In the genomic region with DNA sequence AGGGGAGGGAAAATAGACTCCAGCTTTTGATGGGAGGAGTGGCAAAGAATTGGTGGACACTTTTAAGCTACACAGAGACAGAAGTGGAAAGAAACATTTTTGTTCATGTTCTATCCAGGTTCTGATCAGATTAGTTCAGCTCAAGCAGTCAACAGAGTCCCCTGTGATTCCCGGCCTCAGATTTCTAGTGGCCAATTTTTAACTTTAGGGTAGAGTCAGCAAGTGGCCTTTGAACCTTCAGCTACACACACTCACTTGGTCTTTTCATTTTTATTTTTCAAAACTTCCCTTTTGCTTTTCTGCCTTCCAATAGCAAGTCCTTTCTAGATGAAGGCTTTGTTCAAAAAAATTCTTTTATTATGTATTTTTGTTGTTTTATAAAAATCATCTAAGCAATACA, we compare ENCODE assay signal across 16 cellular contexts.
DNase-seq lines count a peak whose midpoint lies in the region; ATAC-seq and TF ChIP-seq lines count a peak whose summit lies in the region.
"Had no signal": no experiment of that assay in that cellular context is flagged by ENCODE, and none has a peak within 500 bp of the region (broad histone marks: within the 10 kb centered on the region; RNA-seq: fewer than 3 reads in every experiment).

No MANE protein-coding gene starts in this region.

- H3K4me1 Mint-ChIP-seq in CD4-positive, alpha-beta T cell (ENCODE audit: low read depth), result peaks cover 69% of the 10 kb centered on the region
- H3K4me1 Mint-ChIP-seq in activated CD8-positive, alpha-beta T cell treated with anti-CD3 and anti-CD28 coated beads, Interleukin-2, amount 10 ng/mL, durations not matched to agents 7 days and 5 days (ENCODE audit: low read depth), result peaks cover 68% of the 10 kb centered on the region

- H3K27me3 ChIP-seq in CD4-positive, alpha-beta T cell (ENCODE audit: control insufficient read depth, insufficient read depth, low read length), result no peaks in the 10 kb centered on the region

- no peak for TF ChIP-seq CTCF in CD4-positive, alpha-beta T cell (IDR thresholded peaks at IDR 0.05)
- TF ChIP-seq CTCF in mucosa of descending colon (IDR thresholded peaks at IDR 0.05), result no peak

- POLR2A ChIA-PET in CD4-positive, alpha-beta T cell (lab: Charles Lee), result interaction anchor here (3.0 kb wide), 1 partner anchor 23 kb away, joined by 28 read pairs; no protein-coding TSS in a partner anchor
- POLR2A ChIA-PET in activated CD8-positive, alpha-beta T cell treated with anti-CD3 and anti-CD28 coated beads, Interleukin-2, amount 10 ng/mL, durations not matched to agents 7 days and 5 days (lab: Charles Lee), result interaction anchor here (0.9 kb wide), 1 partner anchor 22 kb away, joined by 3 read pairs; no protein-coding TSS in a partner anchor

- H3K9me3 Mint-ChIP-seq in CD4-positive, alpha-beta T cell, result no peaks in the 10 kb centered on the region
- H3K9me3 Mint-ChIP-seq in activated CD8-positive, alpha-beta T cell treated with anti-CD3 and anti-CD28 coated beads, Interleukin-2, amount 10 ng/mL, durations not matched to agents 7 days and 5 days (ENCODE audit: insufficient read depth), result no peaks in the 10 kb centered on the region

- intact Hi-C loops in CD4-positive, alpha-beta T cell (cut with DNase I, micrococcal nuclease), result no loop called here
- intact Hi-C loops in mucosa of descending colon (cut with DNase I, micrococcal nuclease), result no loop called here

- peak overlapping the region; percentile 5 for H3K27ac Mint-ChIP-seq in CD4-positive, alpha-beta T cell
- peak overlapping the region; percentile 11 for H3K27ac Mint-ChIP-seq in activated CD8-positive, alpha-beta T cell treated with anti-CD3 and anti-CD28 coated beads, Interleukin-2, amount 10 ng/mL, durations not matched to agents 7 days and 5 days

- no peaks in the 10 kb centered on the region for H3K9me3 ChIP-seq in CD4-positive, alpha-beta T cell (ENCODE audit: control insufficient read depth, low read length)
- H3K9me3 ChIP-seq in mucosa of descending colon, result no peaks in the 10 kb centered on the region
- H3K9me3 ChIP-seq: HAP-1 had no signal

- DNase-seq in CD4-positive, alpha-beta T cell, result no peak
- DNase-seq in activated CD8-positive, alpha-beta T cell treated with anti-CD3 and anti-CD28 coated beads, Interleukin-2, amount 10 ng/mL, durations not matched to agents 7 days and 5 days, result no peak
- DNase-seq in left lobe of liver (ENCODE audit: low spot score) (no peak), mucosa of descending colon (no peak)
- no peak for DNase-seq in stimulated activated naive CD4-positive, alpha-beta T cell treated with Interleukin-2 at 50 U/mL for 16 hours (lab: John Stamatoyannopoulos, UW)
- DNase-seq: ACHN; AML-193; Calu3; CD4-positive, alpha-beta memory T cell; DMS79 treated with DMSO at 0.1 percent for 48 hours; GF-D8; GM23248 had no signal

- CTCF ChIA-PET in CD4-positive, alpha-beta T cell (lab: Charles Lee), result interaction anchor here (1.2 kb wide), 1 partner anchor 181 kb away, joined by 5 read pairs; no protein-coding TSS in a partner anchor
- CTCF ChIA-PET in activated CD8-positive, alpha-beta T cell treated with anti-CD3 and anti-CD28 coated beads, Interleukin-2, amount 10 ng/mL, durations not matched to agents 7 days and 5 days (lab: Charles Lee), result no interaction called here

- no peak overlapping the region for H3K27ac ChIP-seq in CD4-positive, alpha-beta T cell (ENCODE audit: low read depth, low read length)
- H3K27ac ChIP-seq: C4-2B, GM23248 had no signal

- no peak overlapping the region for H3K4me3 ChIP-seq in mucosa of descending colon
- H3K4me3 ChIP-seq: GM23248, HAP-1 had no signal

- H3K4me3 Mint-ChIP-seq in CD4-positive, alpha-beta T cell, result no peak overlapping the region
- H3K4me3 Mint-ChIP-seq in activated CD8-positive, alpha-beta T cell treated with anti-CD3 and anti-CD28 coated beads, Interleukin-2, amount 10 ng/mL, durations not matched to agents 7 days and 5 days, result no peak overlapping the region

- no peaks in the 10 kb centered on the region for H3K27me3 Mint-ChIP-seq in CD4-positive, alpha-beta T cell
- H3K27me3 Mint-ChIP-seq in activated CD8-positive, alpha-beta T cell treated with anti-CD3 and anti-CD28 coated beads, Interleukin-2, amount 10 ng/mL, durations not matched to agents 7 days and 5 days (ENCODE audit: low read depth), result no peaks in the 10 kb centered on the region
- H3K27me3 Mint-ChIP-seq: CD4-positive, alpha-beta memory T cell had no signal

- H3K36me3 ChIP-seq in mucosa of descending colon (ENCODE audit: low read depth), result no peaks in the 10 kb centered on the region
- H3K36me3 ChIP-seq: HAP-1 had no signal

- H3K36me3 Mint-ChIP-seq in CD4-positive, alpha-beta T cell (ENCODE audit: low read depth), result no peaks in the 10 kb centered on the region
- H3K36me3 Mint-ChIP-seq in activated CD8-positive, alpha-beta T cell treated with anti-CD3 and anti-CD28 coated beads, Interleukin-2, amount 10 ng/mL, durations not matched to agents 7 days and 5 days (ENCODE audit: low read depth), result peaks cover 4% of the 10 kb centered on the region
- H3K36me3 Mint-ChIP-seq: CD4-positive, alpha-beta memory T cell had no signal

- H3K4me1 ChIP-seq in mucosa of descending colon (ENCODE audit: low read depth), result no peaks in the 10 kb centered on the region
- H3K4me1 ChIP-seq: HAP-1 had no signal

- no peak for ATAC-seq in CD4-positive, alpha-beta T cell (ENCODE audit: poor library complexity)
- ATAC-seq in activated CD8-positive, alpha-beta T cell treated with anti-CD3 and anti-CD28 coated beads, Interleukin-2, amount 10 ng/mL, durations not matched to agents 7 days and 5 days, result no peak
- ATAC-seq in left lobe of liver, result peak; percentile 79
- peak; percentile 44 for ATAC-seq in mucosa of descending colon
- ATAC-seq in GM21515 (IDR thresholded peaks at IDR 0.05; ENCODE audit: unreplicated experiment), result no peak
- ATAC-seq in HG02852 (IDR thresholded peaks at IDR 0.05; ENCODE audit: unreplicated experiment), result no peak

Comparison
In these comparisons a context has a peak if more than half of its experiments do, and no peak if none do; other contexts are left out.
1. ATAC-seq: peak in left lobe of liver (single experiment) and mucosa of descending colon (single experiment); none in CD4-positive, alpha-beta T cell (single experiment), activated CD8-positive, alpha-beta T cell treated with anti-CD3 and anti-CD28 coated beads, Interleukin-2, amount 10 ng/mL, durations not matched to agents 7 days and 5 days (single experiment), GM21515 (single experiment) and HG02852 (single experiment).